In the genomic region with DNA sequence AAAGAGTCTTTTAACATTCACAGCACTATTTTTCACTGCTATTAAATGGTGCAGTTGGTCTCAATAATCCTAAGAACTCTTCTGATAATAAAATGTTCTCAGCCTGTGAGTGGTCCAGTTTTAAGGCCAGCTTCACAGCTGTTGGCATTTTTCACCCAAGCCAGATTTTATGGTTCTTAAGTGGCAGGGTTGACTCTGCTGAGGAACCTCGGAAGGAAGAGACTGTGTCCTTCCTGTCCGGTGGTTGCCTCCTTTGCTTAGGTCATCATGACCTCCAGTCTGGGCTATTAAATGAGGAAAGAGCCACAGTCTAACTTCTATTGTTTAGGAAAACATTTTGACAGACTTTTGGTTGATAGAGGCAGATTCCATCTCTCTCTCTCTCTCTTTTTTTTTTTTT, we compare ENCODE assay signal across 26 cellular contexts.
"Had no signal": no experiment of that assay in that cellular context is flagged by ENCODE, and none has a peak within 500 bp of the region (broad histone marks: within the 10 kb centered on the region; RNA-seq: fewer than 3 reads in every experiment).

No MANE protein-coding gene starts in this region.

- H3K4me3 ChIP-seq: neural progenitor cell, ovary, psoas muscle, right lobe of liver, sigmoid colon, stomach, thoracic aorta, thyroid gland, tibial nerve, upper lobe of right lung, uterus had no signal

- H3K4me1 ChIP-seq: parathyroid adenoma, psoas muscle, sigmoid colon, stomach, uterus had no signal

- DNase-seq: naive thymus-derived CD4-positive, alpha-beta T cell; natural killer cell; occipital lobe; ovary; posterior cingulate gyrus; psoas muscle; right cardiac atrium; right lobe of liver; sigmoid colon; small intestine; stimulated activated CD4-positive, alpha-beta T cell treated with anti-CD3 and anti-CD28 coated beads, Interleukin-15, amount 100 ng/mL, for 24 hours; stimulated activated CD4-positive, alpha-beta T cell treated with anti-CD3 and anti-CD28 coated beads, Interleukin-2, amount 100 ng/mL, for 24 hours; stimulated activated CD4-positive, alpha-beta T cell treated with anti-CD3 and anti-CD28 coated beads, Interleukin-2, amount 100 ng/mL, for 48 hours; stimulated activated CD4-positive, alpha-beta T cell treated with anti-CD3 and anti-CD28 coated beads, Interleukin-4, amount 100 ng/mL, for 24 hours; stimulated activated naive B cell treated with anti-CD40 and anti-IgM and Interleukin-4, amounts not matched to agents 10 μg/mL and 1 μg/mL and 100 μg/mL, for 72 hours; stimulated activated naive CD4-positive, alpha-beta T cell treated with Interleukin-2 at 50 U/mL for 16 hours; stomach; thyroid gland; trophoblast cell; upper lobe of right lung; uterus had no signal

- H3K9ac ChIP-seq: neural progenitor cell, parathyroid adenoma had no signal

- H2AFZ ChIP-seq: neural progenitor cell, parathyroid adenoma had no signal

- H3K4me2 ChIP-seq: neural progenitor cell had no signal

- FAIRE-seq: small intestine had no signal

- H3K27me3 ChIP-seq: neural progenitor cell, ovary, right lobe of liver, sigmoid colon, stomach, thyroid gland, tibial nerve, upper lobe of right lung, uterus had no signal

- H3K79me2 ChIP-seq: parathyroid adenoma had no signal

- H3K36me3 ChIP-seq: neural progenitor cell, ovary, right lobe of liver, sigmoid colon, stomach, thoracic aorta, thyroid gland, tibial nerve, upper lobe of right lung, uterus had no signal

- ATAC-seq: naive thymus-derived CD4-positive, alpha-beta T cell; natural killer cell; right cardiac atrium; stimulated activated effector memory CD8-positive, alpha-beta T cell treated with anti-CD3 and anti-CD28 coated beads, Interleukin-12 subunit alpha, Interleukin-12 subunit beta, amount 100 ng/mL, for 72 hours; stimulated activated naive B cell treated with anti-CD40 and anti-IgM and Interleukin-4, amounts not matched to agents 10 μg/mL and 1 μg/mL and 100 μg/mL, for 72 hours; upper lobe of right lung had no signal

- H3K9me3 ChIP-seq: ovary, psoas muscle, right lobe of liver, sigmoid colon, stomach, thoracic aorta, thyroid gland, tibial nerve, upper lobe of right lung, uterus had no signal

- H3K27ac ChIP-seq: neural progenitor cell, ovary, parathyroid adenoma, psoas muscle, right lobe of liver, sigmoid colon, stomach, thoracic aorta, thyroid gland, tibial nerve, upper lobe of right lung, uterus had no signal
